ENCODE assay signal across 9 cellular contexts in the genomic region with DNA sequence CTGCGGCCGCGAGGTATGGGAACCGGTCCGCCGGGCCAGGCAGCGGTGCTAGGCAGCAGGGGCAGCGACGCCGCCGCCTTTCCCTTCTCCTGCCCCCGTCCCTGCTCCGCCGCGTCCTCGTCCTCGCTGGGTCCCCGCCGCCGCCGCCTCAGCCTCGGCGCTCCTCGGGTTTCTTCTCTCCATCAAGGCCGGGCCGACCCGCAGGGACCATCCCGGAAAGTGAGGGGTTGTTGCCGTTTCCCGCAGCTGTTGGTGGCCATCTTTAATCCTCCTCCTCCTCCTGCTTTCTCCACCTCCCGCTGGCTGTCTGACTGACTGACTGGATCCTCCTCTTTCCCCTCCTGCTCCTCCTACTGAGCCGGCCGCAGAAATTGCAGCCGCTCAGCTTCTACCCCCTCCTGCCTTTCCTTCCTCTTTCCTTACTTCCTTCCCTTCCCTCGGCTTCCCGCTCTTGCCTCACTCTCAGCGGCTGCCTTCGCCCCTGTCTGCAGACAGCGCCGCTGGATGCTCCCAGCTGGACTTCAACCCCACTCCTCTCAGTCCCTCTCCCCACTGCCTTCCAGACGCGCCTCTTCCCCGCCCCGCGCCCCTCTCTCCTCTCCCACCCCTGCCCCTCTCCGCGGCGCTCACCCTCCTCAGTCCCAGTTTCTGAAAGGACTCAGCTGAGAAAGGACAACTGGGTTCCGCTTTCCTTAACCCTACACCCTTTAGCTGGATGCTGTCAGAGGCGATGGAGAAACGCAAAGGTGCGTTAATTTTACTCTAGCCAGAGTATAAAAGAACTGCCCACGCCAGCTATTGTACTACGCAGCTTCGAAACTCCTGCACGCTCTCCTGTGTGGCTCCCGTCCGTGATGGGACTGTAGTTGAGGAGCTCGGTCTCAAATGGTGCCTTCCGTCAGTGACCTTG. TPM values are rescaled to one million over a fixed set of nuclear protein-coding genes. Genes with fewer than 3 reads are reported as not detected.
DNase-seq lines count a peak whose midpoint lies in the region; ATAC-seq and TF ChIP-seq lines count a peak whose summit lies in the region.
"Had no signal": no experiment of that assay in that cellular context is flagged by ENCODE, and none has a peak within 500 bp of the region (broad histone marks: within the 10 kb centered on the region; RNA-seq: fewer than 3 reads in every experiment).

A gene with protein sequence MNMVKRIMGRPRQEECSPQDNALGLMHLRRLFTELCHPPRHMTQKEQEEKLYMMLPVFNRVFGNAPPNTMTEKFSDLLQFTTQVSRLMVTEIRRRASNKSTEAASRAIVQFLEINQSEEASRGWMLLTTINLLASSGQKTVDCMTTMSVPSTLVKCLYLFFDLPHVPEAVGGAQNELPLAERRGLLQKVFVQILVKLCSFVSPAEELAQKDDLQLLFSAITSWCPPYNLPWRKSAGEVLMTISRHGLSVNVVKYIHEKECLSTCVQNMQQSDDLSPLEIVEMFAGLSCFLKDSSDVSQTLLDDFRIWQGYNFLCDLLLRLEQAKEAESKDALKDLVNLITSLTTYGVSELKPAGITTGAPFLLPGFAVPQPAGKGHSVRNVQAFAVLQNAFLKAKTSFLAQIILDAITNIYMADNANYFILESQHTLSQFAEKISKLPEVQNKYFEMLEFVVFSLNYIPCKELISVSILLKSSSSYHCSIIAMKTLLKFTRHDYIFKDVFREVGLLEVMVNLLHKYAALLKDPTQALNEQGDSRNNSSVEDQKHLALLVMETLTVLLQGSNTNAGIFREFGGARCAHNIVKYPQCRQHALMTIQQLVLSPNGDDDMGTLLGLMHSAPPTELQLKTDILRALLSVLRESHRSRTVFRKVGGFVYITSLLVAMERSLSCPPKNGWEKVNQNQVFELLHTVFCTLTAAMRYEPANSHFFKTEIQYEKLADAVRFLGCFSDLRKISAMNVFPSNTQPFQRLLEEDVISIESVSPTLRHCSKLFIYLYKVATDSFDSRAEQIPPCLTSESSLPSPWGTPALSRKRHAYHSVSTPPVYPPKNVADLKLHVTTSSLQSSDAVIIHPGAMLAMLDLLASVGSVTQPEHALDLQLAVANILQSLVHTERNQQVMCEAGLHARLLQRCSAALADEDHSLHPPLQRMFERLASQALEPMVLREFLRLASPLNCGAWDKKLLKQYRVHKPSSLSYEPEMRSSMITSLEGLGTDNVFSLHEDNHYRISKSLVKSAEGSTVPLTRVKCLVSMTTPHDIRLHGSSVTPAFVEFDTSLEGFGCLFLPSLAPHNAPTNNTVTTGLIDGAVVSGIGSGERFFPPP (N-terminal part only) (minus strand): TSS at position 309 of the 910 bp plus-strand sequence. CDS start 106,099 bp downstream, outside the sequence.

- no peaks in the 10 kb centered on the region for H3K36me3 Mint-ChIP-seq in activated CD4-positive, alpha-beta T cell treated with anti-CD3 and anti-CD28 coated beads for 36 hours (ENCODE audit: low read depth)
- H3K36me3 Mint-ChIP-seq in activated T-cell treated with anti-CD3 and anti-CD28 coated beads, Interleukin-2, amount 50 U/mL, for 4 hours (ENCODE audit: insufficient read depth): peaks cover 1% of the 10 kb centered on the region
- peaks cover 5% of the 10 kb centered on the region for H3K36me3 Mint-ChIP-seq in type B pancreatic cell

- no peaks in the 10 kb centered on the region for H3K36me3 ChIP-seq in mucosa of rectum (ENCODE audit: control insufficient read depth in 2 of 2, insufficient read depth in 2 of 2, low read length in 2 of 2)

- H3K9me3 Mint-ChIP-seq in activated CD4-positive, alpha-beta T cell treated with anti-CD3 and anti-CD28 coated beads for 36 hours (ENCODE audit: low read depth): no peaks in the 10 kb centered on the region
- no peaks in the 10 kb centered on the region for H3K9me3 Mint-ChIP-seq in activated T-cell treated with anti-CD3 and anti-CD28 coated beads, Interleukin-2, amount 50 U/mL, for 4 hours
- H3K9me3 Mint-ChIP-seq in type B pancreatic cell: no peaks in the 10 kb centered on the region

- H3K27ac ChIP-seq in mucosa of rectum (ENCODE audit: low read depth in 2 of 2, low read length in 2 of 2): peak within 1 kb of the TSS; percentile 79 to 82

- H3K27ac Mint-ChIP-seq in activated CD4-positive, alpha-beta T cell treated with anti-CD3 and anti-CD28 coated beads for 36 hours: no peak within 1 kb of the TSS
- H3K27ac Mint-ChIP-seq in type B pancreatic cell: peak within 1 kb of the TSS; percentile 99

- ATAC-seq in activated CD4-positive, alpha-beta T cell treated with anti-CD3 and anti-CD28 coated beads for 36 hours: peak; percentile 84
- peak; percentile 43 for ATAC-seq in HG03064 (IDR thresholded peaks at IDR 0.05; ENCODE audit: low read depth, unreplicated experiment)
- ATAC-seq in activated T-cell treated with anti-CD3 and anti-CD28 coated beads, Interleukin-2, amount 50 U/mL, for 4 hours: peak; percentile 35 to 64

- peak within 1 kb of the TSS; percentile 76 for H3K4me3 Mint-ChIP-seq in activated CD4-positive, alpha-beta T cell treated with anti-CD3 and anti-CD28 coated beads for 36 hours
- peak within 1 kb of the TSS; percentile 75 for H3K4me3 Mint-ChIP-seq in activated T-cell treated with anti-CD3 and anti-CD28 coated beads, Interleukin-2, amount 50 U/mL, for 4 hours
- peak within 1 kb of the TSS; percentile 100 for H3K4me3 Mint-ChIP-seq in type B pancreatic cell

- peak within 1 kb of the TSS; percentile 68 to 83 for H3K9ac ChIP-seq in mucosa of rectum (ENCODE audit: low read depth in 1 of 2, low read length in 2 of 2)

- H3K4me3 ChIP-seq in fibroblast of pulmonary artery (replicated peaks; ENCODE audit: low read depth, low read length): peak within 1 kb of the TSS; percentile 70
- peak within 1 kb of the TSS; percentile 81 to 88 for H3K4me3 ChIP-seq in mucosa of rectum (ENCODE audit: low read length in 2 of 2)

- DNase-seq in activated CD4-positive, alpha-beta T cell treated with anti-CD3 and anti-CD28 coated beads for 36 hours: peak; percentile 54
- DNase-seq in activated CD4-positive, alpha-beta T cell treated with anti-CD3 and anti-CD28 coated beads, Interleukin-2, amount 50 U/mL, for 4 hours: no peak
- DNase-seq in NCI-H345 (lab: John Stamatoyannopoulos, UW) (peak; percentile 79), fibroblast of pulmonary artery (ENCODE audit: low read depth) (peak; percentile 93), type B pancreatic cell (ENCODE audit: extremely low spot score, unreplicated experiment) (peak; percentile 77)
- DNase-seq in activated T-cell treated with anti-CD3 and anti-CD28 coated beads, Interleukin-2, amount 50 U/mL, for 4 hours: no peak
- DNase-seq: DND-41 had no signal

- H3K4me1 Mint-ChIP-seq in activated CD4-positive, alpha-beta T cell treated with anti-CD3 and anti-CD28 coated beads for 36 hours: peaks cover 11% of the 10 kb centered on the region
- peaks cover 10% of the 10 kb centered on the region for H3K4me1 Mint-ChIP-seq in activated T-cell treated with anti-CD3 and anti-CD28 coated beads, Interleukin-2, amount 50 U/mL, for 4 hours (ENCODE audit: low read depth)
- H3K4me1 Mint-ChIP-seq in type B pancreatic cell (ENCODE audit: unreplicated experiment): peaks cover 17% of the 10 kb centered on the region

- POLR2A ChIA-PET in activated CD4-positive, alpha-beta T cell treated with anti-CD3 and anti-CD28 coated beads for 36 hours (lab: Charles Lee): no interaction called here

- no peaks in the 10 kb centered on the region for H3K27me3 ChIP-seq in mucosa of rectum (ENCODE audit: control insufficient read depth in 2 of 2, insufficient read depth in 2 of 2, low read length in 2 of 2)

- intact Hi-C loops in activated CD4-positive, alpha-beta T cell treated with anti-CD3 and anti-CD28 coated beads for 36 hours (cut with DNase I, micrococcal nuclease): no loop called here

- no peaks in the 10 kb centered on the region for H3K9me3 ChIP-seq in mucosa of rectum (ENCODE audit: control insufficient read depth in 2 of 2, low read length in 2 of 2)

- CTCF ChIA-PET in activated CD4-positive, alpha-beta T cell treated with anti-CD3 and anti-CD28 coated beads for 36 hours (lab: Charles Lee): interaction anchor here (0.7 kb wide), 1 partner anchor 31 kb away, joined by 3 read pairs; no protein-coding TSS in a partner anchor

- peaks cover 7 to 13% of the 10 kb centered on the region in 2 donors for H3K4me1 ChIP-seq in mucosa of rectum (ENCODE audit: control insufficient read depth in 2 of 2, insufficient read depth in 2 of 2, low read length in 2 of 2)

- TF ChIP-seq CTCF in fibroblast of pulmonary artery (IDR thresholded peaks at IDR 0.05; ENCODE audit: low read length, missing control alignments): peak; percentile 14
- no peak for TF ChIP-seq CTCF in type B pancreatic cell (conservative IDR thresholded peaks at IDR 0.05)

- peaks cover 34% of the 10 kb centered on the region for H3K27me3 Mint-ChIP-seq in activated CD4-positive, alpha-beta T cell treated with anti-CD3 and anti-CD28 coated beads for 36 hours
- peaks cover 38% of the 10 kb centered on the region for H3K27me3 Mint-ChIP-seq in activated T-cell treated with anti-CD3 and anti-CD28 coated beads, Interleukin-2, amount 50 U/mL, for 4 hours (ENCODE audit: low read depth)
- H3K27me3 Mint-ChIP-seq in type B pancreatic cell: no peaks in the 10 kb centered on the region

RNA-seq across cellular contexts. Expression of the gene that starts here (rescaled TPM):
- 1 to 10 TPM; 1.8 to 2.3 TPM for total RNA-seq in activated CD4-positive, alpha-beta T cell treated with anti-CD3 and anti-CD28 coated beads for 36 hours
- total RNA-seq in activated T-cell treated with anti-CD3 and anti-CD28 coated beads, Interleukin-2, amount 50 U/mL, for 4 hours: under 1 TPM; 0.30 to 0.74 (median 0.30) TPM
- total RNA-seq in type B pancreatic cell (ENCODE audit: low replicate concordance): 76.4 and 79.5 TPM in 2 replicates

Comparison
In these comparisons a context has a peak if more than half of its experiments do, and no peak if none do; other contexts are left out.
1. RNA of the gene that starts here (total RNA-seq): 76.4 to 79.5 TPM in type B pancreatic cell; 1.8 to 2.3 TPM in activated CD4-positive, alpha-beta T cell treated with anti-CD3 and anti-CD28 coated beads for 36 hours and 0.30 to 0.74 TPM in activated T-cell treated with anti-CD3 and anti-CD28 coated beads, Interleukin-2, amount 50 U/mL, for 4 hours; every median in the first group is over 10 times any median in the second.
2. DNase-seq: peak in activated CD4-positive, alpha-beta T cell treated with anti-CD3 and anti-CD28 coated beads for 36 hours (single experiment), NCI-H345 (single experiment), fibroblast of pulmonary artery (single experiment) and type B pancreatic cell (single experiment); none in activated CD4-positive, alpha-beta T cell treated with anti-CD3 and anti-CD28 coated beads, Interleukin-2, amount 50 U/mL, for 4 hours (0 of 2) and activated T-cell treated with anti-CD3 and anti-CD28 coated beads, Interleukin-2, amount 50 U/mL, for 4 hours (single experiment).
3. Peak in ATAC-seq in activated T-cell treated with anti-CD3 and anti-CD28 coated beads, Interleukin-2, amount 50 U/mL, for 4 hours; RNA of the gene not detected or under 1 TPM.
4. Peak in every context shown above with its lines, with median percentiles within 50 percentile points of each other: ATAC-seq and H3K4me3 Mint-ChIP-seq.